In the genomic region with DNA sequence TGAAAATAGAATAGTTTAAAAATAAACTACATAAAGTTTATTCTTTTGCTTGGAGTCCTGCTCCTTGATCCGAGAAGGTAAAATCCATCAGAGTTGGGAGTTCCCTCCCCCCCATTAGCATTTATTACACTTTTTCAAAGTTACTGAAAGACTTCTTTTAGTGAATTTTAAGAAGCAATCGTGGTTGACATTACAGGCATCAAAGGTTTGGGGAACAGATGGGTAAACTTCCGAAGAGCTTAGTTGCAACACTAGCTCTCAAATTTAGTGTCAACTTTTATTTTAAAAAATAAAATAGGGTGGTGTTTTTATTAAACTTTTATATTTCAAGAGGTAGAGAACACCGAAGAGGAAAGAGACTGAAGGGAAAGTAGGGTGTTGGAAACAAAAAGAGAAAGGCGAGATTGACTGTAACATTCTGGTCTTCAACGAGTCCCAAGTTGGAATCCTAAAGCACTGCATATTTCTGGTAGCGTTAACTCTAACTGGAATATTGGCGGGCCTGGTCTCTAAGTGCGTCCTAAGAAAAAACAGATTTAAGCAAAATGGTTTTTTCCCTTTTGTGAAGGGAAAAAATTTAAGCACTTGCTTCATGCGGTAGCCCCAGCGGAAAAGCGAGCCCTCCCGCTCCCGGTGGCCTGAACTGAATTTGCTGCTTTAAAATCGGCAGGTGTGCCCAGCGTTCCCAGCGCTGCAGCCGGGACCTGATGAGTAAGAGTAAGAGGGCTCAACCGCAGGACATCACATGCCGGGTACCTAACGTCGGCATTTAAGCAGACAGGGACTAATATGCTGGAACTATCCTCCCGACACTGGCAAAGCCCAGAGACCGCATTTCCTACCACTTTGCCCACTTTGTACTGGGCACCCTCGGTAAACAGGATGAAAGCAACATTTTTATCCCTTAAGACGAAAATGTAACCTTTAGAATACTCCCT, we compare ENCODE assay signal across 1 cellular context.
TF ChIP-seq lines count a peak whose summit lies in the region.

No MANE protein-coding gene starts in this region.

TF ChIP-seq in HepG2, 621 proteins besides CTCF, POLR2A, EP300 and RAD21 (continued from another document):
- TF ChIP-seq CBX2 (IDR thresholded peaks at IDR 0.05; ENCODE audit: low read depth, low read length) (peak; percentile 92), CBX2 (CRISPR knock-in tag; IDR thresholded peaks at IDR 0.05; ENCODE audit: low read depth) (no peak), ISL2 (CRISPR knock-in tag; IDR thresholded peaks at IDR 0.05) (no peak), SP1 (IDR thresholded peaks at IDR 0.05) (no peak), SP1 (CRISPR knock-in tag; IDR thresholded peaks at IDR 0.05) (no peak), ATF7 (IDR thresholded peaks at IDR 0.05) (no peak), ATF7 (CRISPR knock-in tag; IDR thresholded peaks at IDR 0.05) (no peak), GFI1 (CRISPR knock-in tag; IDR thresholded peaks at IDR 0.05; ENCODE audit: borderline replicate concordance) (no peak), ZSCAN5A (CRISPR knock-in tag; IDR thresholded peaks at IDR 0.05; ENCODE audit: borderline replicate concordance) (no peak)
- TF ChIP-seq, protein P1, sequence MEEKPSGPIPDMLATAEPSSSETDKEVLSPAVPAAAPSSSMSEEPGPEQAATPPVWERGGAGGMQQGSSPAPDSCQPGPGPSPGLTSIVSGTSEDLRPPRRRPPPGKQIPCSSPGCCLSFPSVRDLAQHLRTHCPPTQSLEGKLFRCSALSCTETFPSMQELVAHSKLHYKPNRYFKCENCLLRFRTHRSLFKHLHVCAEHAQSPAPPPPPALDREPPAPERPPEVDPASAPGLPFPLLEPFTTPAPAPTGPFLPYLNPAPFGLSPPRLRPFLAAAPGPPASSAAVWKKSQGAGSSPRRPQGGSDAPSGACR (CRISPR knock-in tag; IDR thresholded peaks at IDR 0.05) = no peak
